ENCODE assay signal across 8 cellular contexts in genomic region chr15:55222588-55222987, GRCh38. TPM values are rescaled to one million over a fixed set of nuclear protein-coding genes. Genes with fewer than 3 reads are reported as not detected.
A peak's percentile ranks its signal among the peaks of the same experiment; 100 is the strongest.
DNase-seq lines count a peak whose midpoint lies in the region; ATAC-seq and TF ChIP-seq lines count a peak whose summit lies in the region.
"Had no signal": no experiment of that assay in that cellular context is flagged by ENCODE, and none has a peak within 500 bp of the region (broad histone marks: within the 10 kb centered on the region; RNA-seq: fewer than 3 reads in every experiment).

No MANE protein-coding gene starts in this region.

- no peak overlapping the region for H2AFZ ChIP-seq in PC-9

- BruUV-seq in PC-9 (replicated peaks; lab: Mats Ljungman, UMichigan), result no TSS peak

- no peaks in the 10 kb centered on the region for H3K27me3 ChIP-seq in PC-9 (ENCODE audit: insufficient read depth, low read depth)
- no peaks in the 10 kb centered on the region for H3K27me3 ChIP-seq in neutrophil

- no peak overlapping the region for H3K4me2 ChIP-seq in PC-9

- H4K20me1 ChIP-seq in PC-9 (ENCODE audit: insufficient read depth), result no peaks in the 10 kb centered on the region

- CTCF ChIA-PET in PC-9 (lab: Charles Lee), result no interaction called here

- TF ChIP-seq CTCF in PC-9 (conservative IDR thresholded peaks at IDR 0.05) (no peak), neutrophil (IDR thresholded peaks at IDR 0.05) (no peak)

- peaks cover 14% of the 10 kb centered on the region; the same call in 1 of the 2 replicates for H3F3A ChIP-seq in PC-9 (ENCODE audit: insufficient read depth, low read depth)

- no peaks in the 10 kb centered on the region for H3K36me3 ChIP-seq in PC-9 (ENCODE audit: low read depth)
- peaks cover 44% of the 10 kb centered on the region for H3K36me3 ChIP-seq in neutrophil

- ATAC-seq in GM19035 (IDR thresholded peaks at IDR 0.05; ENCODE audit: unreplicated experiment) (peak; percentile 63), HG02884 (IDR thresholded peaks at IDR 0.05; ENCODE audit: unreplicated experiment) (peak; percentile 69)

- H3K27ac ChIP-seq in PC-9 (peak overlapping the region; percentile 84; the same call in 1 of the 2 replicates), neutrophil (peak overlapping the region; percentile 94)

- DNase-seq in PC-9 (no peak), NCI-H128 (lab: John Stamatoyannopoulos, UW; ENCODE audit: unreplicated experiment) (no peak), 8988T (no peak), NCI-H2029 (lab: John Stamatoyannopoulos, UW) (no peak)
- DNase-seq: nucleus accumbens had no signal

- H3K9me3 ChIP-seq in PC-9 (ENCODE audit: insufficient read depth, low read depth) (no peaks in the 10 kb centered on the region), neutrophil (no peaks in the 10 kb centered on the region)

- H3K4me1 ChIP-seq in PC-9 (replicated peaks; ENCODE audit: insufficient read depth) (peaks cover 23% of the 10 kb centered on the region), neutrophil (ENCODE audit: control insufficient read depth in 1 of 2, insufficient read depth in 1 of 2, low read depth in 1 of 2, low read length in 1 of 2) (peaks cover 92 to 97% of the 10 kb centered on the region in 2 experiments)

- POLR2A ChIA-PET in PC-9 (lab: Charles Lee; ENCODE audit: unreplicated experiment), result no interaction called here

- no peak overlapping the region for H3K4me3 ChIP-seq in PC-9
- H3K4me3 ChIP-seq in neutrophil (ENCODE audit: low read depth in 1 of 2, low read length in 1 of 2), result peak overlapping the region; percentile 49 to 52

- no peaks in the 10 kb centered on the region for H3K9me2 ChIP-seq in PC-9 (ENCODE audit: insufficient read depth)

- intact Hi-C loops in PC-9 (cut with micrococcal nuclease; ENCODE audit: unreplicated experiment), result no loop called here

- no peaks in the 10 kb centered on the region for H3K79me2 ChIP-seq in PC-9 (ENCODE audit: low read depth)

RNA-seq across cellular contexts. Expression of gene RSL24D1, which starts 25.8 kb away (rescaled TPM):
- total RNA-seq in PC-9 (2021), result 87.0 and 91.7 TPM in 2 replicates
